ENCODE assay signal across 8 cellular contexts in the genomic region with DNA sequence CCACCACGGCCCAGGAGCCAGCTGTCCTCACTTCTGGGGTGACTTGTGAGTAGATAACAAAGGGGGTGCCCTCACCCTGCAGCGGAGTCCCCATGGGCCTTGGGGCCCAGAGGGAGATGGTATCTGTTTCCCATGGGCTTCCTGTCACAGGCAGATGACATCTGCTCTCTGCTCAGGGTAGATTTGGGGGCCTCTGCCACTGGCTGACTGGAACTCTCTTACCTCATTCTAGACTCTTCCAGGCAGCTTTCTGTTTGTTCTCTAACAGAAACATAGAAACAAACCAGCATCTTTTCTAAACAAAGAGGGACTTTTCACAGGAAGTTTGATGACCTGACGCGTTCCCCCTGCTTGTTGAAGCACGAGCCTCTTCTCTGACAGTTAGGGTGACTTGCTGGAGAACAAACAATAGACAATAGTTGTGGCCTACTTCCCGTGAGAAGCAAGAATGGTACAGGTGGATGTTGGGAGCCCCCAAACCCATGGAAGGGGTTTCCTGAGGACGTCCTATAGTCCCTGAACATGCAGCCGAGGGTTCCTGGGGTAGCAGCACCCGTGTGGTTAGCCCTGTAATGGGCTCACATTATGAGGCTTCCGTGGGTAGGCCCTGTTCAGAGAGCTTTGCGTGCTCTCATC.
DNase-seq lines count a peak whose midpoint lies in the region; ATAC-seq, FAIRE-seq and TF ChIP-seq lines count a peak whose summit lies in the region.

No MANE protein-coding gene starts in this region.

- peak; percentile 69 for FAIRE-seq in GM12891 (lab: Jason Lieb, UNC)

- intact Hi-C loops in colonic mucosa (cut with DNase I) = no loop called here

- DNase-seq in GM12891 (ENCODE audit: insufficient read length, low spot score) = peak; percentile 58
- peak; percentile 86 for DNase-seq in T-helper 22 cell (ENCODE audit: low read depth)
- no peak for DNase-seq in colonic mucosa
- peak; percentile 28 to 31 for DNase-seq in stimulated activated CD4-positive, alpha-beta T cell treated with anti-CD3 and anti-CD28 coated beads, Interleukin-2, amount 100 ng/mL, for 48 hours
- no peak for DNase-seq in KBM-7
- DNase-seq in GOT3 (lab: John Stamatoyannopoulos, UW) = no peak
- no peak for DNase-seq in foreskin melanocyte

- no peaks in the 10 kb centered on the region for H3K36me3 ChIP-seq in colonic mucosa

- TF ChIP-seq POLR2A in GM12891 (IDR thresholded peaks at IDR 0.05; ENCODE audit: low read depth, low read length) = peak; percentile 54

- peaks cover 16% of the 10 kb centered on the region for H3K4me1 ChIP-seq in colonic mucosa

- no peak for TF ChIP-seq CTCF in colonic mucosa (IDR thresholded peaks at IDR 0.05)

- ATAC-seq in HG02610 (IDR thresholded peaks at IDR 0.05; ENCODE audit: unreplicated experiment) = peak; percentile 78

- H3K27ac ChIP-seq in colonic mucosa = peak overlapping the region; percentile 60

- H3K4me3 ChIP-seq in colonic mucosa = no peak overlapping the region

- no peak overlapping the region for H3K9ac ChIP-seq in colonic mucosa (ENCODE audit: low read depth in 2 of 2, low read length in 2 of 2)

- no peaks in the 10 kb centered on the region for H3K27me3 ChIP-seq in colonic mucosa

- no peaks in the 10 kb centered on the region for H3K9me3 ChIP-seq in colonic mucosa

- in situ Hi-C loops in KBM-7 (cut with MboI; ENCODE audit: low pct_unique_long_range_greater_than_20kb, low sequenced_read_pairs) = no loop called here

TF ChIP-seq in GM12891, 5 proteins besides CTCF, POLR2A, EP300 and RAD21:
- TF ChIP-seq POLR2AphosphoS5 (IDR thresholded peaks at IDR 0.05; ENCODE audit: low read depth, low read length) (peak; percentile 77), SPI1 (IDR thresholded peaks at IDR 0.05; ENCODE audit: low read depth, low read length) (no peak), TAF1 (IDR thresholded peaks at IDR 0.05; ENCODE audit: low read depth, low read length) (no peak; the same call in 1 of the 2 replicates), POU2F2 (IDR thresholded peaks at IDR 0.05; ENCODE audit: low read depth, low read length) (0 out of 2 replicates have a peak, but pooled peaks have one; percentile 40), PAX5 (IDR thresholded peaks at IDR 0.05; ENCODE audit: insufficient read depth, low read length, severe bottlenecking) (no peak)

Comparison
In these comparisons a context has a peak if more than half of its experiments do, and no peak if none do; other contexts are left out.
1. DNase-seq: peak in GM12891 (single experiment), T-helper 22 cell (single experiment) and stimulated activated CD4-positive, alpha-beta T cell treated with anti-CD3 and anti-CD28 coated beads, Interleukin-2, amount 100 ng/mL, for 48 hours (2 of 2); none in colonic mucosa (single experiment), KBM-7 (single experiment), GOT3 (single experiment) and foreskin melanocyte (single experiment).